Comparison of ENCODE assay signal across 8 cellular contexts in the genomic region with DNA sequence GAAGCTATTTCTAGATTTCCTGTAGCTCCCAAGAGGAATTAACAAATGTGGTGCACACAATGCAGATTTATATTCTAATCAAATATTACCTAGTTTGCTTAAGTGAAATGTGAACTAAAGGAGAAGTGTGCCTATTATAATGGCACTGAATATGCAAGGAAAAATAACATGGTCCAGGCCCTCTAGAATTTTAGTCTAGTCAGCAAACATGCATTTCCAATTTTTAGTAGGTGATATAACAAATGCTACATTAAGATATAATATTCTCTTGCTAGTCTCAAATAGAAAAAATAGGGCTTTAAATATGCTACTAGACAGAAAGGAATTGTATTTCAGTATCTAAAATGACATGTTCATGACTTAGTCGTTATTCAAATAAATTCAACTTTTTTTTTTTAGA.
"Had no signal": no experiment of that assay in that cellular context is flagged by ENCODE, and none has a peak within 500 bp of the region (broad histone marks: within the 10 kb centered on the region; RNA-seq: fewer than 3 reads in every experiment).

No MANE protein-coding gene starts in this region.

- H3K36me3 ChIP-seq: HAP-1 had no signal

- ATAC-seq: GM23338, HCT116 had no signal

- H2AFZ ChIP-seq: GM23338 had no signal

- H3K4me3 ChIP-seq: GM23338, HAP-1 had no signal

- H3K9me3 ChIP-seq: HAP-1 had no signal

- H3K4me1 ChIP-seq: HAP-1 had no signal

- DNase-seq: H7, HFFc6, Kasumi-1, KG1 had no signal

- H3K27ac ChIP-seq: HL-60 had no signal

- H3K4me2 ChIP-seq: GM23338 had no signal
